In genomic region chr1:11176081-11176706, GRCh38 we compare ENCODE assay signal across 15 cellular contexts. TPM values are rescaled to one million over a fixed set of nuclear protein-coding genes. Genes with fewer than 3 reads are reported as not detected.
A peak's percentile ranks its signal among the peaks of the same experiment; 100 is the strongest.
DNase-seq lines count a peak whose midpoint lies in the region; ATAC-seq and TF ChIP-seq lines count a peak whose summit lies in the region.
"Had no signal": no experiment of that assay in that cellular context is flagged by ENCODE, and none has a peak within 500 bp of the region (broad histone marks: within the 10 kb centered on the region; RNA-seq: fewer than 3 reads in every experiment).

No MANE protein-coding gene starts in this region.

- H2BK15ac ChIP-seq in neuronal stem cell (ENCODE audit: low read length) = no peak overlapping the region

- TF ChIP-seq CTCF in foreskin fibroblast (IDR thresholded peaks at IDR 0.05; ENCODE audit: low read depth, low read length) = no peak

- H2AFZ ChIP-seq in neuronal stem cell (ENCODE audit: low read length) = no peak overlapping the region

- peak; percentile 71 for DNase-seq in DMS79 (lab: John Stamatoyannopoulos, UW)
- peak; percentile 9 to 31 for DNase-seq in SJCRH30
- DNase-seq in foreskin fibroblast = peak; percentile 71 to 84
- no peak for DNase-seq in neuronal stem cell (ENCODE audit: low spot score)
- no peak for DNase-seq in H7
- DNase-seq in effector memory CD4-positive, alpha-beta T cell = no peak
- DNase-seq: immature natural killer cell; NCI-H187; NK-92 treated with Interleukin-12 subunit alpha and Interleukin-12 subunit beta, amount 100 ng/mL, for 24 hours; stimulated activated CD4-positive, alpha-beta T cell treated with anti-CD3 and anti-CD28 coated beads, Interleukin-4, amount 100 ng/mL, for 1 hour had no signal

- peaks cover 4% of the 10 kb centered on the region; the same call in 1 of the 2 replicates for H3K4me1 ChIP-seq in SJCRH30
- peaks cover 0 to 39% of the 10 kb centered on the region in 2 donors for H3K4me1 ChIP-seq in neuronal stem cell (ENCODE audit: control insufficient read depth in 2 of 2, insufficient read depth in 1 of 2, low read depth in 1 of 2, low read length in 2 of 2)
- no peaks in the 10 kb centered on the region for H3K4me1 ChIP-seq in effector memory CD4-positive, alpha-beta T cell (ENCODE audit: control insufficient read depth, insufficient read depth, low read length, poor library complexity, severe bottlenecking)

- no peaks in the 10 kb centered on the region for H3K79me1 ChIP-seq in neuronal stem cell (ENCODE audit: low read depth, low read length)

- no peak overlapping the region for H2BK12ac ChIP-seq in neuronal stem cell (ENCODE audit: low read length)

- no CpG with 5 or more reads among the region's 11 CpGs for WGBS in neuronal stem cell (ENCODE audit: extremely low coverage in 2 of 2, insufficient read length in 2 of 2, insufficient replicate concordance in 1 of 2), 2 donors

- H3K27me3 ChIP-seq in SJCRH30 (no peaks in the 10 kb centered on the region), neuronal stem cell (ENCODE audit: control insufficient read depth in 3 of 3, insufficient read depth in 3 of 3, low read depth in 1 of 3, low read length in 3 of 3) (no peaks in the 10 kb centered on the region), H7 (ENCODE audit: control insufficient read depth, insufficient read depth, low read length) (no peaks in the 10 kb centered on the region)
- no peaks in the 10 kb centered on the region for H3K27me3 ChIP-seq in effector memory CD4-positive, alpha-beta T cell (replicated peaks; ENCODE audit: control insufficient read depth, insufficient read depth, low read length, poor library complexity, severe bottlenecking)

- no peak overlapping the region for H2AK5ac ChIP-seq in neuronal stem cell (ENCODE audit: low read depth, low read length)

- H3K9me3 ChIP-seq in SJCRH30 (replicated peaks) (no peaks in the 10 kb centered on the region), neuronal stem cell (replicated peaks in 1 of 2; ENCODE audit: control insufficient read depth in 2 of 2, insufficient read depth in 1 of 2, low read depth in 1 of 2, low read length in 2 of 2) (no peaks in the 10 kb centered on the region)
- no peaks in the 10 kb centered on the region for H3K9me3 ChIP-seq in effector memory CD4-positive, alpha-beta T cell (ENCODE audit: control insufficient read depth, low read length)

- no peak overlapping the region for H3K4me2 ChIP-seq in neuronal stem cell (ENCODE audit: insufficient read depth, low read length, poor library complexity, severe bottlenecking)
- H3K4me2 ChIP-seq: KMS-11 had no signal

- H3K18ac ChIP-seq in neuronal stem cell (ENCODE audit: low read length) = peak overlapping the region; percentile 60

- H4K91ac ChIP-seq in neuronal stem cell (ENCODE audit: low read depth, low read length, poor library complexity) = no peak overlapping the region

- no peak overlapping the region for H2BK120ac ChIP-seq in neuronal stem cell (ENCODE audit: low read depth, low read length)

- H3K23ac ChIP-seq in neuronal stem cell (ENCODE audit: low read depth, low read length, poor library complexity) = no peak overlapping the region

- no peak overlapping the region for H3K9ac ChIP-seq in neuronal stem cell (ENCODE audit: low read depth, low read length, poor library complexity)
- H3K9ac ChIP-seq: KMS-11 had no signal

- no peak overlapping the region; the same call in 1 of the 2 replicates for H3K27ac ChIP-seq in SJCRH30
- H3K27ac ChIP-seq in neuronal stem cell (replicated peaks; ENCODE audit: low read length) = no peak overlapping the region
- H3K27ac ChIP-seq in effector memory CD4-positive, alpha-beta T cell (ENCODE audit: insufficient read depth, low read length, poor library complexity, severe bottlenecking) = no peak overlapping the region
- H3K27ac ChIP-seq: KMS-11 had no signal

- peak overlapping the region; percentile 67 for H3K14ac ChIP-seq in neuronal stem cell (ENCODE audit: low read length)

- H3K4me3 ChIP-seq in SJCRH30 = no peak overlapping the region
- H3K4me3 ChIP-seq in foreskin fibroblast (ENCODE audit: low read depth in 1 of 2, low read length in 2 of 2) = no peak overlapping the region
- H3K4me3 ChIP-seq in neuronal stem cell (ENCODE audit: low read length in 2 of 2) = no peak overlapping the region
- H3K4me3 ChIP-seq in H7 (ENCODE audit: insufficient read depth, low read depth, low read length) = no peak overlapping the region
- no peak overlapping the region for H3K4me3 ChIP-seq in effector memory CD4-positive, alpha-beta T cell (ENCODE audit: insufficient read depth, low read depth, low read length, poor library complexity, severe bottlenecking)

- no peak overlapping the region for H2BK5ac ChIP-seq in neuronal stem cell (ENCODE audit: low read length)

- H3K4ac ChIP-seq in neuronal stem cell (ENCODE audit: low read length) = no peak overlapping the region

- no peak overlapping the region for H4K8ac ChIP-seq in neuronal stem cell (ENCODE audit: low read depth, low read length)

- ATAC-seq in GM18520 (IDR thresholded peaks at IDR 0.05; ENCODE audit: unreplicated experiment) (no peak), GM21381 (IDR thresholded peaks at IDR 0.05; ENCODE audit: unreplicated experiment) (no peak)

- H3K36me3 ChIP-seq in SJCRH30 = peaks cover 28% of the 10 kb centered on the region
- peaks cover 0 to 37% of the 10 kb centered on the region in 2 donors for H3K36me3 ChIP-seq in neuronal stem cell (replicated peaks in 1 of 2; ENCODE audit: control insufficient read depth in 2 of 2, insufficient read depth in 2 of 2, low read length in 2 of 2)
- H3K36me3 ChIP-seq in H7 (replicated peaks; ENCODE audit: control insufficient read depth, insufficient read depth, low read length) = peaks cover 1% of the 10 kb centered on the region
- peaks cover 3% of the 10 kb centered on the region for H3K36me3 ChIP-seq in effector memory CD4-positive, alpha-beta T cell (ENCODE audit: control insufficient read depth, insufficient read depth, low read length)

RNA-seq across cellular contexts. Expression of gene ANGPTL7, which starts 13.0 kb away (rescaled TPM):
- total RNA-seq in SJCRH30 (2014; rRNA removed; shearing (Covaris generic)) = not detected in 2 replicates
- polyA plus RNA-seq in neuronal stem cell (2013, experiment 1 of 2) = 0.24 TPM
- polyA plus RNA-seq in neuronal stem cell (2013, experiment 2 of 2) = 0.11 TPM
- not detected in 2 replicates for total RNA-seq in H7 (2014; rRNA removed; shearing (Covaris generic))
- total RNA-seq: H4 had no signal
- polyA plus RNA-seq: CD14-positive monocyte, immature natural killer cell had no signal

Comparison
In these comparisons a context has a peak if more than half of its experiments do, and no peak if none do; other contexts are left out.
1. DNase-seq: peak in DMS79 (single experiment), SJCRH30 (2 of 2) and foreskin fibroblast (2 of 2); none in neuronal stem cell (single experiment), H7 (single experiment) and effector memory CD4-positive, alpha-beta T cell (0 of 3).